ENCODE assay signal across 23 cellular contexts in the genomic region with DNA sequence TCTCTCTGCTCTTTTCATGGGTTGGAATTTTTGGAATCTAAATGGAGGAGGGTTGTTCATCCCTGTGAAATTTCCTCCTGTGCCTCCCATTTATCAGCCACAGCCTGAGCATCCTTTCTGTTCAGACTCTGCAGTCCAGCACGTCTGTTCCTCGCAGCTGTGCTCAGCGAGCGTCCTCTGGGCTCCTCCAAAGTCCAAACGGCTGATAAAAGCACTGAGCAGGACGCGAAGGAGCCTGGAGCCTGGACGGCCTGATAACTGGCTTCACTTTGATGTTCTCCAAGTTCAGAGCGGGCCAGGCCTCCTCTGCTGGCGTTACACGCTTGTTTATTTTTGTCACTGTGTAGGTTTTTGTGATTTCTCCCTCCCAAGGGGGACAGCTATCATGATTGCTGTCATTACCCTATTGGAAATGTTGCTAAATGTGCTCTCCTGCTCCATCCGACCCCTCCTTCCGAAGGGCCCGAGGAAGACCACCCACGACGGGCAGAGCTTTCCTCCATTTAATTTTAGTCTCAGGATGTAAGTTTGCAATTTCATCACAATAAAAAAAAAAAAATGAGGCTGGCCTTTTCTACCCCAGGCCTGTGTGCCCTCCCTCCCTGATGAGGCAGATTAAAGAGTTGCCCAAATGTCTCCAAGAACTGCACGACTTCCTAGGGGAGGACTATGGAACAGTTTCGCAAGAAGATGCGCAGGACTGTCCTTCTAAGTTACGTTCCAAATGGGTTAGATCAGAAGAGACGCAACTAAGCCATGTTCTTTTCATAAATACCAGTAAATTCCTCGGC.
DNase-seq lines count a peak whose midpoint lies in the region; ATAC-seq and TF ChIP-seq lines count a peak whose summit lies in the region.
"Had no signal": no experiment of that assay in that cellular context is flagged by ENCODE, and none has a peak within 500 bp of the region (broad histone marks: within the 10 kb centered on the region; RNA-seq: fewer than 3 reads in every experiment).

No MANE protein-coding gene starts in this region.

- H3K14ac ChIP-seq in mesenchymal stem cell (ENCODE audit: low read length in 2 of 2) = no peak overlapping the region

- ATAC-seq in left ventricle myocardium superior (no peak), HG02938 (IDR thresholded peaks at IDR 0.05; ENCODE audit: unreplicated experiment) (no peak), HG03571 (IDR thresholded peaks at IDR 0.05; ENCODE audit: unreplicated experiment) (no peak)
- ATAC-seq: activated T-cell treated with anti-CD3 and anti-CD28 coated beads, Interleukin-2, amount 50 U/mL, for 72 hours; HepG2; left lung; stimulated activated naive CD8-positive, alpha-beta T cell treated with anti-CD3 and anti-CD28 coated beads, Interleukin-15, Interleukin-2, amounts not matched to agents 100 U/mL and 50 U/mL, for 24 hours had no signal

- H2AK5ac ChIP-seq in mesenchymal stem cell (ENCODE audit: low read length, severe bottlenecking) = no peak overlapping the region

- intact Hi-C loops in left ventricle myocardium superior (cut with micrococcal nuclease) = no loop called here

- no peak overlapping the region for H4K91ac ChIP-seq in mesenchymal stem cell (ENCODE audit: low read length)

- no peak overlapping the region for H3K4ac ChIP-seq in mesenchymal stem cell (ENCODE audit: low read depth in 1 of 2, low read length in 2 of 2)

- H4K8ac ChIP-seq in mesenchymal stem cell (ENCODE audit: low read length) = peak overlapping the region; percentile 45

- no peak overlapping the region for H2BK120ac ChIP-seq in mesenchymal stem cell (ENCODE audit: low read depth, low read length)

- no peak overlapping the region for H2BK5ac ChIP-seq in mesenchymal stem cell (ENCODE audit: low read depth, low read length, poor library complexity, severe bottlenecking)

- H3K9me3 ChIP-seq in cardiac muscle cell (ENCODE audit: low read depth) = no peaks in the 10 kb centered on the region
- H3K9me3 ChIP-seq in esophagus (ENCODE audit: control insufficient read depth in 2 of 2, insufficient read depth in 1 of 2, low read depth in 1 of 2, low read length in 1 of 2) = no peaks in the 10 kb centered on the region
- H3K9me3 ChIP-seq in mesenchymal stem cell (ENCODE audit: control insufficient read depth, low read length) = no peaks in the 10 kb centered on the region
- H3K9me3 ChIP-seq: BLaER1, esophagus muscularis mucosa, left lung, tibial nerve had no signal

- H3K27ac ChIP-seq in cardiac muscle cell (peak overlapping the region; percentile 0), esophagus (ENCODE audit: low read depth in 2 of 2, low read length in 1 of 2) (peak overlapping the region; percentile 16 to 38), mesenchymal stem cell (ENCODE audit: low read length, poor library complexity, severe bottlenecking) (no peak overlapping the region)
- H3K27ac ChIP-seq: BLaER1, esophagus muscularis mucosa, left lung had no signal

- peaks cover 33% of the 10 kb centered on the region for H3K4me1 ChIP-seq in cardiac muscle cell (ENCODE audit: low read depth)
- no peaks in the 10 kb centered on the region for H3K4me1 ChIP-seq in esophagus (ENCODE audit: control insufficient read depth in 2 of 2, insufficient read depth in 2 of 2, low read length in 1 of 2)
- no peaks in the 10 kb centered on the region for H3K4me1 ChIP-seq in mesenchymal stem cell (ENCODE audit: control insufficient read depth, insufficient read depth, low read depth, low read length)
- H3K4me1 ChIP-seq: BLaER1 had no signal

- no peak overlapping the region for H3K4me2 ChIP-seq in mesenchymal stem cell (ENCODE audit: low read length, poor library complexity, severe bottlenecking)
- H3K4me2 ChIP-seq: BLaER1 had no signal

- WGBS in esophagus, 2 donors = 58% methylated on average over 22 of the region's 22 CpGs
- WGBS in mesenchymal stem cell = 54% methylated on average over 22 of the region's 22 CpGs

- H3K27me3 ChIP-seq in cardiac muscle cell (no peaks in the 10 kb centered on the region), esophagus (ENCODE audit: control insufficient read depth in 1 of 2, insufficient read depth in 2 of 2, low read length in 2 of 2) (no peaks in the 10 kb centered on the region), mesenchymal stem cell (ENCODE audit: control insufficient read depth in 1 of 2, insufficient read depth in 1 of 2, low read length in 2 of 2) (peaks cover 0 to 71% of the 10 kb centered on the region in 2 experiments)
- H3K27me3 ChIP-seq: esophagus muscularis mucosa had no signal

- no peak overlapping the region for H3K23ac ChIP-seq in mesenchymal stem cell (ENCODE audit: low read length in 2 of 2)

- peak overlapping the region; percentile 38 for H2BK15ac ChIP-seq in mesenchymal stem cell (ENCODE audit: low read depth, poor library complexity, severe bottlenecking)

- peak overlapping the region; percentile 6 to 37 for H3K18ac ChIP-seq in mesenchymal stem cell (ENCODE audit: low read depth in 1 of 2, low read length in 2 of 2)

- H3K36me3 ChIP-seq in cardiac muscle cell = no peaks in the 10 kb centered on the region
- H3K36me3 ChIP-seq in esophagus (ENCODE audit: control insufficient read depth in 2 of 2, insufficient read depth in 2 of 2, low read length in 1 of 2) = no peaks in the 10 kb centered on the region
- H3K36me3 ChIP-seq in mesenchymal stem cell (ENCODE audit: control insufficient read depth in 1 of 2, insufficient read depth in 2 of 2, low read depth in 1 of 2, low read length in 2 of 2) = no peaks in the 10 kb centered on the region
- H3K36me3 ChIP-seq: BLaER1, esophagus muscularis mucosa, left lung, tibial nerve had no signal

- H2BK12ac ChIP-seq in mesenchymal stem cell (ENCODE audit: low read length in 2 of 2) = peak overlapping the region in 1 of 2 experiments; percentile 29

- DNase-seq in cardiac muscle cell (ENCODE audit: low read depth in 1 of 2, low spot score in 1 of 2) (peak; percentile 6 to 77), left ventricle myocardium superior (no peak), mesenchymal stem cell (peak; percentile 76), ureter (ENCODE audit: low spot score) (peak; percentile 70), middle frontal gyrus (ENCODE audit: extremely low spot score, low spot score) (no peak)
- DNase-seq: 8988T; activated T-cell treated with anti-CD3 and anti-CD28 coated beads, Interleukin-2, amount 50 U/mL, for 72 hours; effector memory CD4-positive, alpha-beta T cell; HFFc6; left lung; NCI-H1092; NCI-H1930; NCI-H446; stimulated activated CD4-positive, alpha-beta T cell treated with anti-CD3 and anti-CD28 coated beads, Interleukin-4, amount 100 ng/mL, for 24 hours; stimulated activated naive CD8-positive, alpha-beta T cell treated with anti-CD3 and anti-CD28 coated beads, Interleukin-15, Interleukin-2, amounts not matched to agents 100 U/mL and 50 U/mL, for 24 hours; T-helper 1 cell had no signal

- no peaks in the 10 kb centered on the region for H3K79me1 ChIP-seq in mesenchymal stem cell (replicated peaks; ENCODE audit: low read length, poor library complexity, severe bottlenecking)

- H3K4me3 ChIP-seq in cardiac muscle cell (no peak overlapping the region), esophagus (ENCODE audit: low read depth in 1 of 2, low read length in 2 of 2) (no peak overlapping the region), mesenchymal stem cell (ENCODE audit: insufficient read depth in 1 of 2, low read depth in 1 of 2, low read length in 2 of 2) (no peak overlapping the region)
- H3K4me3 ChIP-seq: BLaER1, esophagus muscularis mucosa, left lung, tibial nerve had no signal

- no peak for TF ChIP-seq CTCF in cardiac muscle cell (IDR thresholded peaks at IDR 0.05; ENCODE audit: low read depth, low read length)

- H3K9ac ChIP-seq in mesenchymal stem cell (ENCODE audit: low read length) = no peak overlapping the region
- H3K9ac ChIP-seq: BLaER1 had no signal

- H2AFZ ChIP-seq in mesenchymal stem cell (ENCODE audit: low read depth, low read length) = no peak overlapping the region

Comparison
In these comparisons a context has a peak if more than half of its experiments do, and no peak if none do; other contexts are left out.
1. DNase-seq: peak in cardiac muscle cell (2 of 2), mesenchymal stem cell (single experiment) and ureter (single experiment); none in left ventricle myocardium superior (single experiment) and middle frontal gyrus (single experiment).